In genomic region chr5:91162534-91163381, GRCh38 we compare ENCODE assay signal across 8 cellular contexts.
DNase-seq lines count a peak whose midpoint lies in the region; ATAC-seq and TF ChIP-seq lines count a peak whose summit lies in the region.

No MANE protein-coding gene starts in this region.

- H3K4me1 ChIP-seq in ovary (ENCODE audit: insufficient read depth) = no peaks in the 10 kb centered on the region
- H3K4me1 ChIP-seq in tibial nerve = peaks cover 0 to 36% (median 29%) of the 10 kb centered on the region in 4 donors

- H3K36me3 ChIP-seq in ovary = no peaks in the 10 kb centered on the region
- H3K36me3 ChIP-seq in tibial nerve = no peaks in the 10 kb centered on the region

- DNase-seq in GM12865 (ENCODE audit: low read depth) (peak; percentile 90), NCI-H2029 treated with DMSO at 0.1 percent for 48 hours (lab: John Stamatoyannopoulos, UW) (peak; percentile 16), fibroblast of the aortic adventitia (ENCODE audit: low read depth) (peak; percentile 94), ovary (peak in 3 of 5 donors; percentile 33 to 47 (median 34)), tibial nerve (ENCODE audit: low spot score in 2 of 2) (peak; percentile 33 to 73), putamen (ENCODE audit: low spot score) (no peak)
- peak; percentile 39 for DNase-seq in activated CD8-positive, alpha-beta memory T cell treated with anti-CD3 and anti-CD28 coated beads, Interleukin-2, amount 50 U/mL, for 4 hours

- intact Hi-C loops in ovary (cut with DNase I) = no loop called here

- ATAC-seq in HG02588 (IDR thresholded peaks at IDR 0.05; ENCODE audit: unreplicated experiment) = peak; percentile 100

- WGBS in ovary, 3 donors = 51 to 59% (median 55%) methylated on average over 6 of the region's 6 CpGs
- 26 to 30% methylated on average over 6 of the region's 6 CpGs for WGBS in tibial nerve, 2 donors

- no peaks in the 10 kb centered on the region for H3K27me3 ChIP-seq in ovary
- no peaks in the 10 kb centered on the region for H3K27me3 ChIP-seq in tibial nerve

- TF ChIP-seq POLR2A in ovary (IDR thresholded peaks at IDR 0.05) (no peak), tibial nerve (IDR thresholded peaks at IDR 0.05) (no peak)

- no peak overlapping the region for H3K4me3 ChIP-seq in GM12865 (ENCODE audit: low read depth, low read length)
- H3K4me3 ChIP-seq in fibroblast of the aortic adventitia (ENCODE audit: low read depth, low read length) = no peak overlapping the region
- H3K4me3 ChIP-seq in ovary = no peak overlapping the region
- H3K4me3 ChIP-seq in tibial nerve = no peak overlapping the region

- H3K27ac ChIP-seq in ovary (no peak overlapping the region), tibial nerve (peak overlapping the region; percentile 47 to 89 (median 71))

- H3K9me3 ChIP-seq in ovary = no peaks in the 10 kb centered on the region
- H3K9me3 ChIP-seq in tibial nerve = no peaks in the 10 kb centered on the region

- TF ChIP-seq CTCF in GM12865 (IDR thresholded peaks at IDR 0.05; ENCODE audit: insufficient read depth, low read depth, low read length, missing control alignments) (no peak), fibroblast of the aortic adventitia (IDR thresholded peaks at IDR 0.05; ENCODE audit: insufficient read depth, low read length) (no peak), ovary (IDR thresholded peaks at IDR 0.05) (no peak), tibial nerve (IDR thresholded peaks at IDR 0.05) (no peak)

- TF ChIP-seq EP300 in ovary (IDR thresholded peaks at IDR 0.05) (no peak), tibial nerve (IDR thresholded peaks at IDR 0.05) (peak; percentile 50 to 88)

Comparison
In these comparisons a context has a peak if more than half of its experiments do, and no peak if none do; other contexts are left out.
1. H3K27ac ChIP-seq: peak in tibial nerve (4 of 4); none in ovary (0 of 2).